Comparison of ENCODE assay signal across 21 cellular contexts in the genomic region with DNA sequence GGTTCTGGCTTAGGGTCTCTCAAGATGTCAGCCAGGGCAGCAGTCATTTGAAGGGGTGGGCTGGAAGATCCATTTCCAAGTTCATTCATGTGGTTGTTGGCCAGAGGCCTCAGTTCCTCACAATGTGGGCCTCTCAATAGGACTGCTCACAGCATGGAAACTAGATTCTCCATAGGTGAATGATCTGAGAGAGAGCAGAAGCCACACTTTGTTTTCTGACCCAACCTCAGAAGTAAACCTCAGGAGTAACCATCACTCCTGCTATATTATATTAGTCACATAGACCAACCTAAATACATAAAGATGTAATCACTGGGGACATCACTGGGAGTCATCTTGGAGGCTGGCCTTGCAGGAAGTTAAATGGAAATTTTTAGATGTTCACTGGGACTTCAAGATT. TPM values are rescaled to one million over a fixed set of nuclear protein-coding genes. Genes with fewer than 3 reads are reported as not detected.
A peak's percentile ranks its signal among the peaks of the same experiment; 100 is the strongest.
DNase-seq lines count a peak whose midpoint lies in the region; ATAC-seq and TF ChIP-seq lines count a peak whose summit lies in the region.
"Had no signal": no experiment of that assay in that cellular context is flagged by ENCODE, and none has a peak within 500 bp of the region (broad histone marks: within the 10 kb centered on the region; RNA-seq: fewer than 3 reads in every experiment).

No MANE protein-coding gene starts in this region.

- H4K20me1 ChIP-seq in osteoblast (ENCODE audit: insufficient read depth, low read length): peaks cover 66% of the 10 kb centered on the region

- H3K27ac ChIP-seq in left ventricle myocardium inferior (replicated peaks): peak overlapping the region; percentile 21
- peak overlapping the region in 1 of 10 donors; percentile 30 for H3K27ac ChIP-seq in heart right ventricle
- peak overlapping the region; percentile 26 for H3K27ac ChIP-seq in osteoblast (ENCODE audit: low read depth, low read length)

- no peaks in the 10 kb centered on the region for H3K27me3 Mint-ChIP-seq in activated CD4-positive, alpha-beta T cell treated with anti-CD3 and anti-CD28 coated beads for 36 hours
- H3K27me3 Mint-ChIP-seq: CD4-positive, alpha-beta memory T cell had no signal

- DNase-seq in activated CD4-positive, alpha-beta T cell treated with anti-CD3 and anti-CD28 coated beads for 36 hours: no peak
- DNase-seq in activated CD4-positive, alpha-beta T cell treated with anti-CD3 and anti-CD28 coated beads, Interleukin-2, amount 50 U/mL, for 1 hour: no peak
- DNase-seq in left ventricle myocardium inferior: no peak
- DNase-seq in heart right ventricle: no peak
- no peak for DNase-seq in osteoblast (ENCODE audit: insufficient read length, low spot score, missing footprints)
- no peak for DNase-seq in superior temporal gyrus (ENCODE audit: extremely low spot score)
- no peak for DNase-seq in AG08396 (ENCODE audit: low spot score)
- DNase-seq: 8988T; CD4-positive, alpha-beta memory T cell; DMS79 treated with DMSO at 0.1 percent for 48 hours; KBM-7; MV-4-11; NCI-H1417 treated with DMSO at 0.1 percent for 48 hours; NCI-H2029; NCI-H2171; NCI-H446; NCI-H774 had no signal

- H3K4me2 ChIP-seq in osteoblast (ENCODE audit: insufficient read depth, low read length): no peak overlapping the region

- TF ChIP-seq CTCF in left ventricle myocardium inferior (IDR thresholded peaks at IDR 0.05; ENCODE audit: borderline replicate concordance) (no peak), heart right ventricle (IDR thresholded peaks at IDR 0.05) (no peak), osteoblast (IDR thresholded peaks at IDR 0.05; ENCODE audit: extremely low read depth, low read depth, low read length) (no peak)

- H3K4me3 ChIP-seq in left ventricle myocardium inferior: no peak overlapping the region
- no peak overlapping the region for H3K4me3 ChIP-seq in heart right ventricle
- H3K4me3 ChIP-seq in osteoblast (ENCODE audit: insufficient read depth, low read length): no peak overlapping the region

- H3K27ac Mint-ChIP-seq in activated CD4-positive, alpha-beta T cell treated with anti-CD3 and anti-CD28 coated beads for 36 hours: peak overlapping the region; percentile 66

- H3K79me2 ChIP-seq in osteoblast (ENCODE audit: insufficient read depth, low read length): peaks cover 90% of the 10 kb centered on the region

- intact Hi-C loops in activated CD4-positive, alpha-beta T cell treated with anti-CD3 and anti-CD28 coated beads for 36 hours (cut with DNase I, micrococcal nuclease): loop anchor here in 1 of 2 experiments (1.0 kb wide), 1 partner anchor 19 kb away; no protein-coding TSS in a partner anchor
- intact Hi-C loops in left ventricle myocardium inferior (cut with micrococcal nuclease): no loop called here
- intact Hi-C loops in heart right ventricle (cut with DNase I): loop anchor here in 1 of 10 donors (10.0 kb wide), 1 partner anchor 47 kb away; no protein-coding TSS in a partner anchor

- H3K36me3 ChIP-seq in left ventricle myocardium inferior: no peaks in the 10 kb centered on the region
- H3K36me3 ChIP-seq in heart right ventricle: peaks cover 0 to 15% (median 0%) of the 10 kb centered on the region in 9 donors
- peaks cover 5% of the 10 kb centered on the region for H3K36me3 ChIP-seq in osteoblast (ENCODE audit: insufficient read depth, low read length)

- H3K4me1 ChIP-seq in left ventricle myocardium inferior (peaks cover 96% of the 10 kb centered on the region), heart right ventricle (peaks cover 5 to 92% (median 51%) of the 10 kb centered on the region in 9 donors), osteoblast (ENCODE audit: insufficient read depth, low read length) (no peaks in the 10 kb centered on the region)

- peaks cover 65% of the 10 kb centered on the region for H3K4me1 Mint-ChIP-seq in activated CD4-positive, alpha-beta T cell treated with anti-CD3 and anti-CD28 coated beads for 36 hours

- POLR2A ChIA-PET in activated CD4-positive, alpha-beta T cell treated with anti-CD3 and anti-CD28 coated beads for 36 hours (lab: Charles Lee): no interaction called here

- CTCF ChIA-PET in activated CD4-positive, alpha-beta T cell treated with anti-CD3 and anti-CD28 coated beads for 36 hours (lab: Charles Lee): interaction anchor here (0.6 to 1.2 kb wide), 2 partner anchors 8 to 1223 kb away, joined by 3 to 4 read pairs; no protein-coding TSS in a partner anchor

- peak; percentile 49 for ATAC-seq in activated CD4-positive, alpha-beta T cell treated with anti-CD3 and anti-CD28 coated beads for 36 hours
- ATAC-seq in heart right ventricle (no peak), HG02852 (IDR thresholded peaks at IDR 0.05; ENCODE audit: unreplicated experiment) (no peak)

- no peaks in the 10 kb centered on the region for H3K9me3 Mint-ChIP-seq in activated CD4-positive, alpha-beta T cell treated with anti-CD3 and anti-CD28 coated beads for 36 hours (ENCODE audit: low read depth)
- H3K9me3 Mint-ChIP-seq: CD4-positive, alpha-beta memory T cell had no signal

- H2AFZ ChIP-seq in osteoblast (ENCODE audit: low read length): no peak overlapping the region

- H3K4me3 Mint-ChIP-seq in activated CD4-positive, alpha-beta T cell treated with anti-CD3 and anti-CD28 coated beads for 36 hours: no peak overlapping the region
- H3K4me3 Mint-ChIP-seq: CD4-positive, alpha-beta memory T cell had no signal

- H3K27me3 ChIP-seq in left ventricle myocardium inferior (ENCODE audit: low read depth) (no peaks in the 10 kb centered on the region), heart right ventricle (no peaks in the 10 kb centered on the region), osteoblast (ENCODE audit: insufficient read depth, low read length) (no peaks in the 10 kb centered on the region)

- H3K9me3 ChIP-seq in left ventricle myocardium inferior (replicated peaks): no peaks in the 10 kb centered on the region
- no peaks in the 10 kb centered on the region for H3K9me3 ChIP-seq in heart right ventricle
- H3K9me3 ChIP-seq in osteoblast (ENCODE audit: low read depth, low read length): no peaks in the 10 kb centered on the region

- peaks cover 11% of the 10 kb centered on the region for H3K36me3 Mint-ChIP-seq in activated CD4-positive, alpha-beta T cell treated with anti-CD3 and anti-CD28 coated beads for 36 hours (ENCODE audit: low read depth)

RNA-seq across cellular contexts. Expression of a gene that starts 42.2 kb away (rescaled TPM):
- 10 to 100 TPM; 33.1 to 37.5 TPM for total RNA-seq in activated CD4-positive, alpha-beta T cell treated with anti-CD3 and anti-CD28 coated beads for 36 hours
- 43.2 TPM for total RNA-seq in left ventricle myocardium inferior
- 10 to 100 TPM; 43.6 to 60.5 (median 50.7) TPM for total RNA-seq in heart right ventricle
- 10 to 100 TPM; 20.7 to 25.6 TPM for polyA plus RNA-seq in heart right ventricle
- 37.4 and 38.0 TPM in 2 replicates for total RNA-seq in osteoblast

RNA-seq across cellular contexts. Expression of a gene that starts 46.2 kb away (rescaled TPM):
- total RNA-seq in activated CD4-positive, alpha-beta T cell treated with anti-CD3 and anti-CD28 coated beads for 36 hours: under 1 TPM; 0.66 to 0.81 TPM
- total RNA-seq in left ventricle myocardium inferior: 0.85 TPM
- total RNA-seq in heart right ventricle: 1 to 10 TPM in 4 of 10 donors, under 1 TPM in 6; 0.21 to 2.8 (median 0.86) TPM
- 10 to 100 TPM in 1 of 2 donors, 1 to 10 TPM in 1; 1.8 to 10.4 TPM for polyA plus RNA-seq in heart right ventricle
- under 0.01 TPM in 1 of 2 replicates, not detected in the other for total RNA-seq in osteoblast
- total RNA-seq: CD4-positive, alpha-beta memory T cell; H4; SK-MEL-5 had no signal
- polyA plus RNA-seq: BJ; CD4-positive, alpha-beta memory T cell had no signal
